11 cellular contexts compared by ENCODE assay signal in genomic region chr7:108468246-108468645, GRCh38.
"Had no signal": no experiment of that assay in that cellular context is flagged by ENCODE, and none has a peak within 500 bp of the region (broad histone marks: within the 10 kb centered on the region; RNA-seq: fewer than 3 reads in every experiment).

No MANE protein-coding gene starts in this region.

- ATAC-seq: left colon had no signal

- H3K27me3 ChIP-seq: brain microvascular endothelial cell, stomach had no signal

- H3K27ac ChIP-seq: brain microvascular endothelial cell, stomach, thoracic aorta had no signal

- H3K4me3 ChIP-seq: stomach, thoracic aorta had no signal

- H3K9me3 ChIP-seq: stomach, thoracic aorta had no signal

- H3K36me3 ChIP-seq: brain microvascular endothelial cell, thoracic aorta had no signal

- DNase-seq: activated CD4-positive, alpha-beta memory T cell treated with anti-CD3 and anti-CD28 coated beads for 36 hours; activated gamma-delta T cell; activated T-cell treated with anti-CD3 and anti-CD28 coated beads, Interleukin-2, amount 50 U/mL, for 4 hours; brain microvascular endothelial cell; left colon; nephron progenitor cell; stimulated activated CD4-positive, alpha-beta T cell treated with anti-CD3 and anti-CD28 coated beads, Interleukin-12 subunit alpha, Interleukin-12 subunit beta, amount 100 ng/mL, for 4 hours; stimulated activated CD4-positive, alpha-beta T cell treated with anti-CD3 and anti-CD28 coated beads, Interleukin-2, amount 100 ng/mL, for 48 hours; stomach; T1000 had no signal

- H3K4me1 ChIP-seq: stomach had no signal
